16 cellular contexts compared by ENCODE assay signal in the genomic region with DNA sequence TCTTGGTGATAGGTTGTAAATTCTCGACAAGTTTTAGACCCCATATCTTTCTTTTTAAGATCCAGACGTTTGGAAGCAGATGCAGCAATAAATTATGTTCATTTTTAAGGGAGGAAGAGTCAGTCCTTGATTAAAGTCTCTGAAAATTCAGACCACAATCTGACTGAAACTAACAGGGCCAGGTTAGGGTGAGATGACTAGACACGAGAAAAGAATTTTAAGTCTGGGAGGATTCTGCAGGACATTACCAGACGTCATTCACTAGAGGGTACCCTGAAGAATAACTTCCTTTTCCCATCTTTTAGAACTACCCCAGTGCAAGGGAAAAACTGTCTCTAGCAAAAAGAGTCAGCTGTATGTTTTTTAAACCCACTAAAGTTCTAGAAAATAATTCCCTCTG. TPM values are rescaled to one million over a fixed set of nuclear protein-coding genes. Genes with fewer than 3 reads are reported as not detected.
A peak's percentile ranks its signal among the peaks of the same experiment; 100 is the strongest.
DNase-seq lines count a peak whose midpoint lies in the region; ATAC-seq and TF ChIP-seq lines count a peak whose summit lies in the region.
"Had no signal": no experiment of that assay in that cellular context is flagged by ENCODE, and none has a peak within 500 bp of the region (broad histone marks: within the 10 kb centered on the region; RNA-seq: fewer than 3 reads in every experiment).

No MANE protein-coding gene starts in this region.

- H3K27ac ChIP-seq in CD4-positive, CD25-positive, alpha-beta regulatory T cell (ENCODE audit: insufficient read depth, low read length, poor library complexity, severe bottlenecking): peak overlapping the region; percentile 55
- H3K27ac ChIP-seq: vagina had no signal

- DNase-seq in CD4-positive, CD25-positive, alpha-beta regulatory T cell: no peak
- no peak for DNase-seq in activated CD8-positive, alpha-beta T cell treated with anti-CD3 and anti-CD28 coated beads, Interleukin-2, amount 10 ng/mL, durations not matched to agents 7 days and 5 days
- DNase-seq in naive thymus-derived CD8-positive, alpha-beta T cell: no peak
- DNase-seq in DMS 273 treated with DMSO at 0.1 percent for 48 hours (lab: John Stamatoyannopoulos, UW) (no peak), GM10248 (ENCODE audit: extremely low spot score) (no peak)
- DNase-seq: BE2C; islet precursor cell; mucosa of descending colon; NCI-H2107; SHP77 treated with DMSO at 0.1 percent for 48 hours; stimulated activated CD8-positive, alpha-beta memory T cell treated with anti-CD3 and anti-CD28 coated beads, Interleukin-4, amount 100 ng/mL, for 48 hours had no signal

- H3K27me3 Mint-ChIP-seq in CD4-positive, CD25-positive, alpha-beta regulatory T cell: no peaks in the 10 kb centered on the region
- H3K27me3 Mint-ChIP-seq in activated CD8-positive, alpha-beta T cell treated with anti-CD3 and anti-CD28 coated beads, Interleukin-2, amount 10 ng/mL, durations not matched to agents 7 days and 5 days (ENCODE audit: low read depth): no peaks in the 10 kb centered on the region
- H3K27me3 Mint-ChIP-seq in naive thymus-derived CD8-positive, alpha-beta T cell: no peaks in the 10 kb centered on the region

- peak overlapping the region in 3 of 4 donors; percentile 28 to 53 (median 39) for H3K4me3 Mint-ChIP-seq in CD4-positive, CD25-positive, alpha-beta regulatory T cell
- H3K4me3 Mint-ChIP-seq in activated CD8-positive, alpha-beta T cell treated with anti-CD3 and anti-CD28 coated beads, Interleukin-2, amount 10 ng/mL, durations not matched to agents 7 days and 5 days: no peak overlapping the region
- peak overlapping the region in 6 of 10 donors; percentile 19 to 53 (median 26) for H3K4me3 Mint-ChIP-seq in naive thymus-derived CD8-positive, alpha-beta T cell
- H3K4me3 Mint-ChIP-seq: brain had no signal

- ATAC-seq in CD4-positive, CD25-positive, alpha-beta regulatory T cell (ENCODE audit: low read depth in 2 of 2): no peak
- ATAC-seq in GM21390 (IDR thresholded peaks at IDR 0.05; ENCODE audit: unreplicated experiment) (peak; percentile 58), GM21786 (IDR thresholded peaks at IDR 0.05; ENCODE audit: unreplicated experiment) (no peak), GM19035 (IDR thresholded peaks at IDR 0.05; ENCODE audit: unreplicated experiment) (no peak)
- ATAC-seq in activated CD8-positive, alpha-beta T cell treated with anti-CD3 and anti-CD28 coated beads, Interleukin-2, amount 10 ng/mL, durations not matched to agents 7 days and 5 days: no peak
- ATAC-seq in naive thymus-derived CD8-positive, alpha-beta T cell: no peak
- ATAC-seq: mucosa of descending colon had no signal

- H3K27me3 ChIP-seq in CD4-positive, CD25-positive, alpha-beta regulatory T cell (ENCODE audit: control insufficient read depth, insufficient read depth, low read length): no peaks in the 10 kb centered on the region
- H3K27me3 ChIP-seq: BE2C, vagina had no signal

- H3K9me3 Mint-ChIP-seq in CD4-positive, CD25-positive, alpha-beta regulatory T cell: no peaks in the 10 kb centered on the region
- H3K9me3 Mint-ChIP-seq in activated CD8-positive, alpha-beta T cell treated with anti-CD3 and anti-CD28 coated beads, Interleukin-2, amount 10 ng/mL, durations not matched to agents 7 days and 5 days (ENCODE audit: insufficient read depth): no peaks in the 10 kb centered on the region
- no peaks in the 10 kb centered on the region for H3K9me3 Mint-ChIP-seq in naive thymus-derived CD8-positive, alpha-beta T cell
- H3K9me3 Mint-ChIP-seq: brain had no signal

- H3K9me3 ChIP-seq in CD4-positive, CD25-positive, alpha-beta regulatory T cell (ENCODE audit: control insufficient read depth in 2 of 2, low read length in 2 of 2): no peaks in the 10 kb centered on the region
- H3K9me3 ChIP-seq: BE2C, mucosa of descending colon, vagina had no signal

- peak overlapping the region; percentile 86 to 94 (median 93) for H3K27ac Mint-ChIP-seq in CD4-positive, CD25-positive, alpha-beta regulatory T cell
- peak overlapping the region; percentile 62 for H3K27ac Mint-ChIP-seq in activated CD8-positive, alpha-beta T cell treated with anti-CD3 and anti-CD28 coated beads, Interleukin-2, amount 10 ng/mL, durations not matched to agents 7 days and 5 days
- peak overlapping the region; percentile 81 to 100 (median 86) for H3K27ac Mint-ChIP-seq in naive thymus-derived CD8-positive, alpha-beta T cell
- H3K27ac Mint-ChIP-seq: brain had no signal

- CTCF ChIA-PET in activated CD8-positive, alpha-beta T cell treated with anti-CD3 and anti-CD28 coated beads, Interleukin-2, amount 10 ng/mL, durations not matched to agents 7 days and 5 days (lab: Charles Lee): interaction anchor here (0.8 to 12.8 kb wide), 11 partner anchors 8 to 118 kb away, joined by 3 to 198 read pairs (median 4); a partner anchor contains a TSS
- CTCF ChIA-PET in GM10248 (lab: Yijun Ruan, JAX): interaction anchor here (0.9 to 3.7 kb wide), 9 partner anchors 10 to 168 kb away, joined by 3 to 15 read pairs (median 6); a partner anchor contains a TSS

- no peak for TF ChIP-seq CTCF in GM10248 (IDR thresholded peaks at IDR 0.05; ENCODE audit: control extremely low read depth, extremely low read depth, low read depth, missing control alignments)

- H3K4me1 Mint-ChIP-seq in CD4-positive, CD25-positive, alpha-beta regulatory T cell: peaks cover 52 to 92% (median 66%) of the 10 kb centered on the region in 4 donors
- peaks cover 68% of the 10 kb centered on the region for H3K4me1 Mint-ChIP-seq in activated CD8-positive, alpha-beta T cell treated with anti-CD3 and anti-CD28 coated beads, Interleukin-2, amount 10 ng/mL, durations not matched to agents 7 days and 5 days (ENCODE audit: low read depth)
- peaks cover 24 to 95% (median 76%) of the 10 kb centered on the region in 4 donors for H3K4me1 Mint-ChIP-seq in naive thymus-derived CD8-positive, alpha-beta T cell

- peaks cover 57% of the 10 kb centered on the region for H3K4me1 ChIP-seq in CD4-positive, CD25-positive, alpha-beta regulatory T cell (ENCODE audit: control insufficient read depth, insufficient read depth, low read length, poor library complexity, severe bottlenecking)
- H3K4me1 ChIP-seq: BE2C had no signal

- peaks cover 37% of the 10 kb centered on the region for H3K36me3 Mint-ChIP-seq in CD4-positive, CD25-positive, alpha-beta regulatory T cell
- peaks cover 86% of the 10 kb centered on the region for H3K36me3 Mint-ChIP-seq in activated CD8-positive, alpha-beta T cell treated with anti-CD3 and anti-CD28 coated beads, Interleukin-2, amount 10 ng/mL, durations not matched to agents 7 days and 5 days (ENCODE audit: low read depth)
- peaks cover 5 to 99% (median 34%) of the 10 kb centered on the region in 3 donors for H3K36me3 Mint-ChIP-seq in naive thymus-derived CD8-positive, alpha-beta T cell

- peaks cover 96% of the 10 kb centered on the region for H3K36me3 ChIP-seq in CD4-positive, CD25-positive, alpha-beta regulatory T cell (ENCODE audit: control insufficient read depth, insufficient read depth, low read length)
- H3K36me3 ChIP-seq: BE2C had no signal

- peak overlapping the region; percentile 8 for H3K4me3 ChIP-seq in CD4-positive, CD25-positive, alpha-beta regulatory T cell (ENCODE audit: low read depth, low read length)
- H3K4me3 ChIP-seq: mucosa of descending colon, vagina had no signal

- POLR2A ChIA-PET in activated CD8-positive, alpha-beta T cell treated with anti-CD3 and anti-CD28 coated beads, Interleukin-2, amount 10 ng/mL, durations not matched to agents 7 days and 5 days (lab: Charles Lee): interaction anchor here (0.7 to 3.5 kb wide), 6 partner anchors 8 to 105 kb away, joined by 3 to 18 read pairs (median 4); a partner anchor contains a TSS
- POLR2A ChIA-PET in naive thymus-derived CD8-positive, alpha-beta T cell (lab: Charles Lee): interaction anchor here (1.0 to 1.8 kb wide), 6 partner anchors 12 to 102 kb away, joined by 3 to 7 read pairs (median 4); a partner anchor contains a TSS
- POLR2A ChIA-PET in GM10248 (lab: Yijun Ruan, JAX): no interaction called here

RNA-seq across cellular contexts. Expression of a gene that starts 16.1 kb away (rescaled TPM):
- 473 TPM for total RNA-seq in CD4-positive, CD25-positive, alpha-beta regulatory T cell
- 100 to 1,000 TPM in 2 of 4 donors, 10 to 100 TPM in 2; 95.5 to 114 (median 105) TPM for polyA plus RNA-seq in CD4-positive, CD25-positive, alpha-beta regulatory T cell
- 100 to 1,000 TPM; 357 to 390 TPM for total RNA-seq in activated CD8-positive, alpha-beta T cell treated with anti-CD3 and anti-CD28 coated beads, Interleukin-2, amount 10 ng/mL, durations not matched to agents 7 days and 5 days
- total RNA-seq in naive thymus-derived CD8-positive, alpha-beta T cell: 100 to 1,000 TPM; 408 to 419 TPM
- 100 to 1,000 TPM in 2 of 3 donors, 10 to 100 TPM in 1; 97.5 to 116 (median 103) TPM for polyA plus RNA-seq in naive thymus-derived CD8-positive, alpha-beta T cell
